In the genomic region with DNA sequence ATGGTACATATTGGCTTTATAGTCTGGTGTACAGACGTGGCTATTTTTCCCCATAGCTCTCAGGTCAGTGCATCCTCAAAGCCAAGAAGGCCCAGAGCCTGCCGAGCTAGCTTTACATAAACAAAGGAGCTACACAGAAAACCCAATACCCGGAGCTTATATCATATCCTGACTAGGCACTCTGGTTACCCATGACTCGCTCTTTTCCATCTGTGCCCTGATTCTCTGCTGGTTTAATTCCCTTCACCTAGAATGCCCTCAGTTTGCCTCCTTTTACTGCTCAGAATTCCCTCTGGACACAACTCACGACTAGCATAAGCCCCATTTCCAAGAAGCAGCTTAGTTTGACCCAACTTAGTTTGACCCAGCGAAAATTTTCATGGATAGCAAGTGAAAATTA, we compare ENCODE assay signal across 1 cellular context.
TF ChIP-seq lines count a peak whose summit lies in the region.

No MANE protein-coding gene starts in this region.

TF ChIP-seq in IMR-90, 13 proteins besides CTCF, POLR2A, EP300 and RAD21 (continued from another document):
- TF ChIP-seq, protein P1, sequence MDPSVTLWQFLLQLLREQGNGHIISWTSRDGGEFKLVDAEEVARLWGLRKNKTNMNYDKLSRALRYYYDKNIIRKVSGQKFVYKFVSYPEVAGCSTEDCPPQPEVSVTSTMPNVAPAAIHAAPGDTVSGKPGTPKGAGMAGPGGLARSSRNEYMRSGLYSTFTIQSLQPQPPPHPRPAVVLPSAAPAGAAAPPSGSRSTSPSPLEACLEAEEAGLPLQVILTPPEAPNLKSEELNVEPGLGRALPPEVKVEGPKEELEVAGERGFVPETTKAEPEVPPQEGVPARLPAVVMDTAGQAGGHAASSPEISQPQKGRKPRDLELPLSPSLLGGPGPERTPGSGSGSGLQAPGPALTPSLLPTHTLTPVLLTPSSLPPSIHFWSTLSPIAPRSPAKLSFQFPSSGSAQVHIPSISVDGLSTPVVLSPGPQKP (IDR thresholded peaks at IDR 0.05; ENCODE audit: borderline replicate concordance, low read depth, low read length): no peak
- TF ChIP-seq CEBPB (IDR thresholded peaks at IDR 0.05; ENCODE audit: low read depth, low read length) (no peak), MAZ (IDR thresholded peaks at IDR 0.05; ENCODE audit: borderline replicate concordance, low read depth, low read length) (no peak), NFE2L2 (IDR thresholded peaks at IDR 0.05; ENCODE audit: low read depth, low read length) (peak; percentile 24; the same call in 1 of the 2 replicates)
- TF ChIP-seq, protein P2, sequence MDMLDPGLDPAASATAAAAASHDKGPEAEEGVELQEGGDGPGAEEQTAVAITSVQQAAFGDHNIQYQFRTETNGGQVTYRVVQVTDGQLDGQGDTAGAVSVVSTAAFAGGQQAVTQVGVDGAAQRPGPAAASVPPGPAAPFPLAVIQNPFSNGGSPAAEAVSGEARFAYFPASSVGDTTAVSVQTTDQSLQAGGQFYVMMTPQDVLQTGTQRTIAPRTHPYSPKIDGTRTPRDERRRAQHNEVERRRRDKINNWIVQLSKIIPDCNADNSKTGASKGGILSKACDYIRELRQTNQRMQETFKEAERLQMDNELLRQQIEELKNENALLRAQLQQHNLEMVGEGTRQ (IDR thresholded peaks at IDR 0.05; ENCODE audit: low read depth, low read length): no peak
